Comparison of ENCODE assay signal across 8 cellular contexts in genomic region chr1:160083968-160084770, GRCh38. TPM values are rescaled to one million over a fixed set of nuclear protein-coding genes. Genes with fewer than 3 reads are reported as not detected.
DNase-seq lines count a peak whose midpoint lies in the region; ATAC-seq and TF ChIP-seq lines count a peak whose summit lies in the region.

No MANE protein-coding gene starts in this region.

- BruUV-seq in Calu3 (replicated peaks; lab: Mats Ljungman, UMichigan), result no TSS peak

- CTCF ChIA-PET in Calu3 (lab: Charles Lee), result interaction anchor here (1.9 kb wide), 1 partner anchor 15 kb away, joined by 10 read pairs; the partner anchor contains the start of gene IGSF8
- CTCF ChIA-PET in activated naive CD4-positive, alpha-beta T cell treated with anti-CD3 and anti-CD28 coated beads, Interleukin-2, amount 10 ng/mL, durations not matched to agents 7 days and 5 days (lab: Charles Lee), result interaction anchor here (1.0 to 13.8 kb wide), 20 partner anchors 9 to 520 kb away, joined by 3 to 210 read pairs (median 4); partner anchors contain the start of gene IGSF8

- H3K27ac ChIP-seq in OCI-LY1 (ENCODE audit: low read depth, low read length, poor library complexity, severe bottlenecking), result no peak overlapping the region

- H3K36me3 ChIP-seq in OCI-LY1 (ENCODE audit: insufficient read depth, low read length), result no peaks in the 10 kb centered on the region; the same call in 1 of the 2 replicates

- TF ChIP-seq CTCF in Calu3 (IDR thresholded peaks at IDR 0.05; ENCODE audit: unreplicated experiment), result peak; percentile 47
- peak; percentile 52 for TF ChIP-seq CTCF in OCI-LY1 (IDR thresholded peaks at IDR 0.05; ENCODE audit: low read length)
- TF ChIP-seq CTCF in progenitor cell of endocrine pancreas (IDR thresholded peaks at IDR 0.05; ENCODE audit: unreplicated experiment), result peak; percentile 87

- no peaks in the 10 kb centered on the region for H3K9me3 ChIP-seq in OCI-LY1 (ENCODE audit: low read length)

- H3K9me2 ChIP-seq in OCI-LY1 (ENCODE audit: low read depth, low read length), result no peaks in the 10 kb centered on the region

- H3K4me3 Mint-ChIP-seq in Calu3 (ENCODE audit: low read depth, unreplicated experiment) (no peak overlapping the region), progenitor cell of endocrine pancreas (ENCODE audit: low read depth) (peak overlapping the region; percentile 4)
- H3K4me3 Mint-ChIP-seq in activated naive CD4-positive, alpha-beta T cell treated with anti-CD3 and anti-CD28 coated beads, Interleukin-2, amount 10 ng/mL, durations not matched to agents 7 days and 5 days, result peak overlapping the region; percentile 33

- no peak overlapping the region for H3K4me2 ChIP-seq in OCI-LY1 (ENCODE audit: low read length)

- H3K27me3 Mint-ChIP-seq in Calu3 (ENCODE audit: unreplicated experiment) (peaks cover 43% of the 10 kb centered on the region), progenitor cell of endocrine pancreas (peaks cover 64% of the 10 kb centered on the region)
- peaks cover 47% of the 10 kb centered on the region for H3K27me3 Mint-ChIP-seq in activated naive CD4-positive, alpha-beta T cell treated with anti-CD3 and anti-CD28 coated beads, Interleukin-2, amount 10 ng/mL, durations not matched to agents 7 days and 5 days

- H3K4me1 ChIP-seq in OCI-LY1 (ENCODE audit: insufficient read depth, low read length, severe bottlenecking), result no peaks in the 10 kb centered on the region

- no peaks in the 10 kb centered on the region for H3F3A ChIP-seq in OCI-LY1 (ENCODE audit: insufficient read depth, low read length)

- no peak overlapping the region for H3K4me3 ChIP-seq in OCI-LY1 (ENCODE audit: low read depth, low read length, poor library complexity, severe bottlenecking)

- no peaks in the 10 kb centered on the region for H4K20me1 ChIP-seq in OCI-LY1 (ENCODE audit: insufficient read depth, low read length)

- no peaks in the 10 kb centered on the region for H3K79me2 ChIP-seq in OCI-LY1 (ENCODE audit: insufficient read depth, low read length)

- no peak overlapping the region for H2AFZ ChIP-seq in OCI-LY1 (ENCODE audit: low read length)

- intact Hi-C loops in Calu3 (cut with micrococcal nuclease; ENCODE audit: unreplicated experiment), result loop anchor here (10.0 kb wide), 1 partner anchor 149 kb away; no protein-coding TSS in a partner anchor
- intact Hi-C loops in Right ventricle myocardium superior (cut with DNase I), result loop anchor here (5.0 to 10.0 kb wide), 2 partner anchors 37 to 291 kb away; no protein-coding TSS in a partner anchor

- DNase-seq in Calu3 (peak; percentile 67), Right ventricle myocardium superior (peak; percentile 80), progenitor cell of endocrine pancreas (ENCODE audit: low spot score, unreplicated experiment) (peak; percentile 82), ureter (ENCODE audit: low spot score) (peak; percentile 77), NCI-H774 (lab: John Stamatoyannopoulos, UW) (no peak)
- peak; percentile 85 for DNase-seq in activated naive CD4-positive, alpha-beta T cell treated with anti-CD3 and anti-CD28 coated beads, Interleukin-2, amount 10 ng/mL, durations not matched to agents 7 days and 5 days

- H3K9ac ChIP-seq in OCI-LY1 (ENCODE audit: low read length), result no peak overlapping the region

- H3K27ac Mint-ChIP-seq in Calu3 (ENCODE audit: unreplicated experiment) (no peak overlapping the region), progenitor cell of endocrine pancreas (no peak overlapping the region)
- H3K27ac Mint-ChIP-seq in activated naive CD4-positive, alpha-beta T cell treated with anti-CD3 and anti-CD28 coated beads, Interleukin-2, amount 10 ng/mL, durations not matched to agents 7 days and 5 days, result no peak overlapping the region

- H3K4me1 Mint-ChIP-seq in Calu3 (ENCODE audit: low read depth, unreplicated experiment), result peaks cover 9% of the 10 kb centered on the region
- H3K4me1 Mint-ChIP-seq in activated naive CD4-positive, alpha-beta T cell treated with anti-CD3 and anti-CD28 coated beads, Interleukin-2, amount 10 ng/mL, durations not matched to agents 7 days and 5 days, result peaks cover 12% of the 10 kb centered on the region
- no peaks in the 10 kb centered on the region for H3K4me1 Mint-ChIP-seq in progenitor cell of endocrine pancreas (ENCODE audit: low read depth)

- H3K36me3 Mint-ChIP-seq in Calu3 (ENCODE audit: insufficient read depth, unreplicated experiment) (no peaks in the 10 kb centered on the region), progenitor cell of endocrine pancreas (ENCODE audit: insufficient read depth) (peaks cover 9% of the 10 kb centered on the region)
- H3K36me3 Mint-ChIP-seq in activated naive CD4-positive, alpha-beta T cell treated with anti-CD3 and anti-CD28 coated beads, Interleukin-2, amount 10 ng/mL, durations not matched to agents 7 days and 5 days, result peaks cover 6% of the 10 kb centered on the region

- no peaks in the 10 kb centered on the region for H3K27me3 ChIP-seq in OCI-LY1 (ENCODE audit: insufficient read depth, low read length)

- ATAC-seq in HG02642 (IDR thresholded peaks at IDR 0.05; ENCODE audit: poor library complexity, unreplicated experiment), result peak; percentile 67
- ATAC-seq in Right ventricle myocardium superior (ENCODE audit: poor library complexity), result peak; percentile 83

- H3K9me3 Mint-ChIP-seq in Calu3 (ENCODE audit: low read depth, unreplicated experiment), result no peaks in the 10 kb centered on the region
- H3K9me3 Mint-ChIP-seq in activated naive CD4-positive, alpha-beta T cell treated with anti-CD3 and anti-CD28 coated beads, Interleukin-2, amount 10 ng/mL, durations not matched to agents 7 days and 5 days, result no peaks in the 10 kb centered on the region
- H3K9me3 Mint-ChIP-seq in progenitor cell of endocrine pancreas (ENCODE audit: low read depth), result no peaks in the 10 kb centered on the region

RNA-seq across cellular contexts. Expression of gene KCNJ9, which starts 2.8 kb away (rescaled TPM):
- total RNA-seq in Calu3 (2022) (not detected in 2 replicates), Right ventricle myocardium superior (not detected), progenitor cell of endocrine pancreas (not detected in 2 replicates), ureter (not detected)

RNA-seq across cellular contexts. Expression of gene KCNJ10, which starts 14.2 kb away (rescaled TPM):
- not detected in 2 replicates for total RNA-seq in Calu3 (2022)
- total RNA-seq in Right ventricle myocardium superior, result 0.16 TPM
- total RNA-seq in progenitor cell of endocrine pancreas, result 0.09 and 0.12 TPM in 2 replicates
- total RNA-seq in ureter, result not detected

RNA-seq across cellular contexts. Expression of gene IGSF8, which starts 14.2 kb away (rescaled TPM):
- 31.6 and 33.9 TPM in 2 replicates for total RNA-seq in Calu3 (2022)
- 18.5 TPM for total RNA-seq in Right ventricle myocardium superior
- 39.4 and 40.0 TPM in 2 replicates for total RNA-seq in progenitor cell of endocrine pancreas
- total RNA-seq in ureter, result 22.4 TPM

RNA-seq across cellular contexts. Expression of gene ATP1A2, which starts 31.4 kb away (rescaled TPM):
- not detected in 2 replicates for total RNA-seq in Calu3 (2022)
- 210 TPM for total RNA-seq in Right ventricle myocardium superior
- 0.11 TPM in 1 of 2 replicates, not detected in the other for total RNA-seq in progenitor cell of endocrine pancreas
- total RNA-seq in ureter, result 41.2 TPM

RNA-seq across cellular contexts. Expression of gene PIGM, which starts 52.4 kb away (rescaled TPM):
- total RNA-seq in Calu3 (2022) (13.2 and 14.1 TPM in 2 replicates), Right ventricle myocardium superior (2.0 TPM), progenitor cell of endocrine pancreas (11.4 and 12.2 TPM in 2 replicates), ureter (11.1 TPM)
